In genomic region chr15:57583282-57583681, GRCh38 we compare ENCODE assay signal across 30 cellular contexts. TPM values are rescaled to one million over a fixed set of nuclear protein-coding genes. Genes with fewer than 3 reads are reported as not detected.
"Had no signal": no experiment of that assay in that cellular context is flagged by ENCODE, and none has a peak within 500 bp of the region (broad histone marks: within the 10 kb centered on the region; RNA-seq: fewer than 3 reads in every experiment).

No MANE protein-coding gene starts in this region.

- ATAC-seq: left colon, left lung, lower lobe of right lung, natural killer cell, sciatic nerve, upper lobe of right lung had no signal

- H3K27me3 ChIP-seq: left lung, neural progenitor cell, right atrium auricular region, upper lobe of right lung had no signal

- H3K4me3 Mint-ChIP-seq: immature natural killer cell; natural killer cell; nephron progenitor cell; neural progenitor cell; stimulated activated naive CD8-positive, alpha-beta T cell treated with anti-CD3 and anti-CD28 coated beads, Interleukin-15, Interleukin-2, amounts not matched to agents 100 ng/mL and 50 ng/mL, for 24 hours had no signal

- H3K4me2 ChIP-seq: neural progenitor cell had no signal

- H3K4me3 ChIP-seq: left lung, lower lobe of right lung, neural progenitor cell, right atrium auricular region, skin epidermis, suprapubic skin, thoracic aorta, tibial artery, upper lobe of right lung had no signal

- H3K27ac Mint-ChIP-seq: immature natural killer cell; natural killer cell; nephron progenitor cell; neural progenitor cell; progenitor cell of endocrine pancreas; stimulated activated naive CD8-positive, alpha-beta T cell treated with anti-CD3 and anti-CD28 coated beads, Interleukin-15, Interleukin-2, amounts not matched to agents 100 ng/mL and 50 ng/mL, for 24 hours had no signal

- H3K4me1 Mint-ChIP-seq: immature natural killer cell, natural killer cell, neural progenitor cell had no signal

- DNase-seq: hypothalamus; immature natural killer cell; kidney; left colon; left lung; lower lobe of right lung; mammary epithelial cell; mesenchymal stem cell; natural killer cell; nephron progenitor cell; occipital lobe; stimulated activated CD4-positive, alpha-beta T cell treated with anti-CD3 and anti-CD28 coated beads, Interleukin-12 subunit alpha, Interleukin-12 subunit beta, amount 100 ng/mL, for 4 hours; stimulated activated CD4-positive, alpha-beta T cell treated with anti-CD3 and anti-CD28 coated beads, Interleukin-15, amount 100 ng/mL, for 24 hours; stimulated activated CD4-positive, alpha-beta T cell treated with anti-CD3 and anti-CD28 coated beads, Interleukin-2, amount 100 ng/mL, for 24 hours; stimulated activated CD4-positive, alpha-beta T cell treated with anti-CD3 and anti-CD28 coated beads, Interleukin-4, amount 100 ng/mL, for 1 hour; stimulated activated naive CD4-positive, alpha-beta T cell; tibial artery; trophoblast cell; upper lobe of right lung had no signal

- H3K9ac ChIP-seq: neural progenitor cell had no signal

- H3K36me3 ChIP-seq: left lung, lower lobe of right lung, neural progenitor cell, neutrophil, right atrium auricular region, suprapubic skin, thoracic aorta, tibial artery, upper lobe of right lung had no signal

- H3K9me3 ChIP-seq: neutrophil, right atrium auricular region, upper lobe of right lung had no signal

- H2AFZ ChIP-seq: neural progenitor cell had no signal

- H3K27ac ChIP-seq: left lung, lower lobe of right lung, neural progenitor cell, neutrophil, right atrium auricular region, skin epidermis, suprapubic skin, thoracic aorta, tibial artery, upper lobe of right lung had no signal

- H3K36me3 Mint-ChIP-seq: neural progenitor cell had no signal

- H3K4me1 ChIP-seq: left lung, neural progenitor cell, right atrium auricular region, tibial artery, upper lobe of right lung had no signal

- FAIRE-seq: islet of Langerhans, kidney, urothelium cell line had no signal

RNA-seq across cellular contexts. Expression of gene MYZAP, which starts 8.4 kb away (rescaled TPM):
- total RNA-seq: natural killer cell had no signal
